17 cellular contexts compared by ENCODE assay signal in the genomic region with DNA sequence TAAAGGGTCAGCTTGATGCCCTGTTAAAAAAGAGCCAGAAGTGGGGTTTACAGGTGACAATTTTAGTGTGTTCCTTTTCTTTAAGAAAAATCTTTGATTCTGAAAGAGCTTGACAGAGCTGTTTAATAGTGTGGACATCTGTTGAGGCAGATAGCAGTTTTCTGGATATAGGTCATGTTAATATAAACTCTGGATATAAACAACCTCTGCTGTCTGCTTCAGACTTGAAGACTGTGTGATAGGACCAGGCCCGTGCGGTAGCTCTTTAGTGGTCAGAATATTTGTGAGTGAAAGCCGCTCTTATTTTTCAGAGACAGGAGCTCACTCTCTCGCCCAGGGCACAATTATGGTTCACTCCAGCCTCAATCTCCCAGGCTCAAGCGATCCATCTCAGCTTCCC.
DNase-seq lines count a peak whose midpoint lies in the region; TF ChIP-seq lines count a peak whose summit lies in the region.
"Had no signal": no experiment of that assay in that cellular context is flagged by ENCODE, and none has a peak within 500 bp of the region (broad histone marks: within the 10 kb centered on the region; RNA-seq: fewer than 3 reads in every experiment).

No MANE protein-coding gene starts in this region.

- H3K27ac ChIP-seq in layer of hippocampus (ENCODE audit: low read depth, low read length) (peak overlapping the region; percentile 24), skeletal muscle tissue (ENCODE audit: low read depth, low read length) (peak overlapping the region; percentile 2)
- H3K27ac ChIP-seq: testis, vagina had no signal

- H3K9me3 ChIP-seq in MG63 (peaks cover 2% of the 10 kb centered on the region; the same call in 1 of the 2 replicates), skeletal muscle tissue (ENCODE audit: control insufficient read depth in 3 of 3, low read length in 3 of 3) (no peaks in the 10 kb centered on the region)
- H3K9me3 ChIP-seq: testis, vagina had no signal

- TF ChIP-seq CTCF in choroid plexus epithelial cell (conservative IDR thresholded peaks at IDR 0.05; ENCODE audit: low read depth, low read length) = no peak

- no peaks in the 10 kb centered on the region for H3K27me3 ChIP-seq in MG63
- H3K27me3 ChIP-seq in layer of hippocampus (ENCODE audit: control insufficient read depth, insufficient read depth, low read length) = no peaks in the 10 kb centered on the region
- H3K27me3 ChIP-seq in skeletal muscle tissue (ENCODE audit: control insufficient read depth in 3 of 3, insufficient read depth in 3 of 3, low read length in 3 of 3) = no peaks in the 10 kb centered on the region
- H3K27me3 ChIP-seq: testis, vagina had no signal

- H3K9ac ChIP-seq in skeletal muscle tissue (ENCODE audit: low read depth in 1 of 3, low read length in 3 of 3) = no peak overlapping the region

- H3K4me3 ChIP-seq in MG63 (no peak overlapping the region), choroid plexus epithelial cell (ENCODE audit: low read depth, low read length) (no peak overlapping the region), skeletal muscle tissue (ENCODE audit: low read length in 3 of 3) (no peak overlapping the region)
- H3K4me3 ChIP-seq: testis, vagina had no signal

- peaks cover 0 to 3% (median under 1%) of the 10 kb centered on the region in 3 donors for H3K4me1 ChIP-seq in skeletal muscle tissue (ENCODE audit: control insufficient read depth in 3 of 3, insufficient read depth in 3 of 3, low read length in 3 of 3)
- H3K4me1 ChIP-seq: vagina had no signal

- H3K36me3 ChIP-seq in MG63 (no peaks in the 10 kb centered on the region), skeletal muscle tissue (ENCODE audit: control insufficient read depth in 3 of 3, insufficient read depth in 3 of 3, low read length in 3 of 3) (no peaks in the 10 kb centered on the region)
- H3K36me3 ChIP-seq: vagina had no signal

- DNase-seq in MG63 (peak; percentile 18), choroid plexus epithelial cell (ENCODE audit: low read depth) (peak; percentile 56), NCI-H146 treated with DMSO at 0.1 percent for 48 hours (lab: John Stamatoyannopoulos, UW; ENCODE audit: unreplicated experiment) (no peak), NCI-H345 treated with DMSO at 0.1 percent for 48 hours (lab: John Stamatoyannopoulos, UW; ENCODE audit: unreplicated experiment) (no peak), GM19240 (ENCODE audit: insufficient read length, low spot score) (no peak), NCI-H1436 treated with DMSO at 0.1 percent for 48 hours (lab: John Stamatoyannopoulos, UW) (no peak)
- DNase-seq: activated CD4-positive, alpha-beta T cell treated with anti-CD3 and anti-CD28 coated beads, Interleukin-2, amount 10 ng/mL, durations not matched to agents 24 days and 14 days; effector CD4-positive, alpha-beta T cell; hippocampal formation; NCI-H2029 treated with DMSO at 0.1 percent for 48 hours; NCI-H2227 treated with DMSO at 0.1 percent for 48 hours; stimulated activated CD4-positive, alpha-beta T cell treated with anti-CD3 and anti-CD28 coated beads, Interleukin-2, amount 100 ng/mL, for 48 hours; stimulated activated naive CD4-positive, alpha-beta T cell; testis had no signal

Comparison
In these comparisons a context has a peak if more than half of its experiments do, and no peak if none do; other contexts are left out.
1. DNase-seq: peak in MG63 (single experiment) and choroid plexus epithelial cell (single experiment); none in NCI-H146 treated with DMSO at 0.1 percent for 48 hours (single experiment), NCI-H345 treated with DMSO at 0.1 percent for 48 hours (single experiment), GM19240 (single experiment) and NCI-H1436 treated with DMSO at 0.1 percent for 48 hours (single experiment).